8 cellular contexts compared by ENCODE assay signal in genomic region chr12:6567112-6567680, GRCh38. TPM values are rescaled to one million over a fixed set of nuclear protein-coding genes. Genes with fewer than 3 reads are reported as not detected.
DNase-seq lines count a peak whose midpoint lies in the region; ATAC-seq and TF ChIP-seq lines count a peak whose summit lies in the region.

No MANE protein-coding gene starts in this region.

- WGBS in thyroid gland, 2 donors, result 45 to 48% methylated on average over 9 of the region's 9 CpGs

- ATAC-seq in GM18907 (IDR thresholded peaks at IDR 0.05; ENCODE audit: unreplicated experiment), result no peak
- ATAC-seq in GM21367 (IDR thresholded peaks at IDR 0.05; ENCODE audit: unreplicated experiment), result no peak

- H3K36me3 ChIP-seq in thyroid gland, result peaks cover 33 to 40% of the 10 kb centered on the region in 2 donors

- TF ChIP-seq CTCF in thyroid gland (IDR thresholded peaks at IDR 0.05), result no peak

- TF ChIP-seq POLR2A in thyroid gland (IDR thresholded peaks at IDR 0.05), result no peak

- intact Hi-C loops in activated CD4-positive, alpha-beta memory T cell treated with anti-CD3 and anti-CD28 coated beads for 36 hours (cut with micrococcal nuclease), result loop anchor here (1.0 kb wide), 1 partner anchor 122 kb away; the partner anchor contains the start of gene ZNF384
- intact Hi-C loops in thyroid gland (cut with DNase I), result loop anchor here (5.0 kb wide), 1 partner anchor 35 kb away; no protein-coding TSS in a partner anchor

- H3K4me1 ChIP-seq in thyroid gland, result peaks cover 10 to 15% of the 10 kb centered on the region in 2 donors

- H3K9me3 ChIP-seq in iPS-18c (ENCODE audit: control insufficient read depth, insufficient read depth, low read length) (peaks cover 3% of the 10 kb centered on the region), thyroid gland (no peaks in the 10 kb centered on the region)

- peak overlapping the region; percentile 100 for H3K4me3 Mint-ChIP-seq in activated CD4-positive, alpha-beta T cell treated with anti-CD3 and anti-CD28 coated beads, Interleukin-2, amount 10 ng/mL, durations not matched to agents 7 days and 5 days
- peak overlapping the region; percentile 94 for H3K4me3 Mint-ChIP-seq in activated CD4-positive, alpha-beta memory T cell treated with anti-CD3 and anti-CD28 coated beads for 36 hours

- H3K27ac ChIP-seq in thyroid gland, result peak overlapping the region in 1 of 3 donors; percentile 72

- H3K27me3 Mint-ChIP-seq in activated CD4-positive, alpha-beta T cell treated with anti-CD3 and anti-CD28 coated beads, Interleukin-2, amount 10 ng/mL, durations not matched to agents 7 days and 5 days, result no peaks in the 10 kb centered on the region
- no peaks in the 10 kb centered on the region for H3K27me3 Mint-ChIP-seq in activated CD4-positive, alpha-beta memory T cell treated with anti-CD3 and anti-CD28 coated beads for 36 hours

- no peaks in the 10 kb centered on the region for H3K27me3 ChIP-seq in thyroid gland

- no peaks in the 10 kb centered on the region for H3K9me3 Mint-ChIP-seq in activated CD4-positive, alpha-beta T cell treated with anti-CD3 and anti-CD28 coated beads, Interleukin-2, amount 10 ng/mL, durations not matched to agents 7 days and 5 days
- H3K9me3 Mint-ChIP-seq in activated CD4-positive, alpha-beta memory T cell treated with anti-CD3 and anti-CD28 coated beads for 36 hours, result no peaks in the 10 kb centered on the region

- H3K36me3 Mint-ChIP-seq in activated CD4-positive, alpha-beta T cell treated with anti-CD3 and anti-CD28 coated beads, Interleukin-2, amount 10 ng/mL, durations not matched to agents 7 days and 5 days (ENCODE audit: low read depth), result peaks cover 64% of the 10 kb centered on the region
- H3K36me3 Mint-ChIP-seq in activated CD4-positive, alpha-beta memory T cell treated with anti-CD3 and anti-CD28 coated beads for 36 hours, result peaks cover 63% of the 10 kb centered on the region

- H3K27ac Mint-ChIP-seq in activated CD4-positive, alpha-beta T cell treated with anti-CD3 and anti-CD28 coated beads, Interleukin-2, amount 10 ng/mL, durations not matched to agents 7 days and 5 days, result peak overlapping the region; percentile 99
- H3K27ac Mint-ChIP-seq in activated CD4-positive, alpha-beta memory T cell treated with anti-CD3 and anti-CD28 coated beads for 36 hours, result peak overlapping the region; percentile 87

- DNase-seq in activated CD4-positive, alpha-beta T cell treated with anti-CD3 and anti-CD28 coated beads, Interleukin-2, amount 10 ng/mL, durations not matched to agents 7 days and 5 days, result no peak
- DNase-seq in activated CD4-positive, alpha-beta T cell treated with anti-CD3 and anti-CD28 coated beads for 48 hours, result no peak
- DNase-seq in activated CD4-positive, alpha-beta memory T cell treated with anti-CD3 and anti-CD28 coated beads for 36 hours, result no peak
- DNase-seq in thyroid gland (no peak), AG08396 (ENCODE audit: low spot score) (no peak)

- H3K4me1 Mint-ChIP-seq in activated CD4-positive, alpha-beta T cell treated with anti-CD3 and anti-CD28 coated beads, Interleukin-2, amount 10 ng/mL, durations not matched to agents 7 days and 5 days, result peaks cover 53% of the 10 kb centered on the region
- peaks cover 59% of the 10 kb centered on the region for H3K4me1 Mint-ChIP-seq in activated CD4-positive, alpha-beta memory T cell treated with anti-CD3 and anti-CD28 coated beads for 36 hours (ENCODE audit: low read depth)

- POLR2A ChIA-PET in activated CD4-positive, alpha-beta T cell treated with anti-CD3 and anti-CD28 coated beads, Interleukin-2, amount 10 ng/mL, durations not matched to agents 7 days and 5 days (lab: Charles Lee), result no interaction called here
- POLR2A ChIA-PET in activated CD4-positive, alpha-beta memory T cell treated with anti-CD3 and anti-CD28 coated beads for 36 hours (lab: Charles Lee), result no interaction called here

- CTCF ChIA-PET in activated CD4-positive, alpha-beta T cell treated with anti-CD3 and anti-CD28 coated beads, Interleukin-2, amount 10 ng/mL, durations not matched to agents 7 days and 5 days (lab: Charles Lee), result interaction anchor here (1.0 to 5.3 kb wide), 4 partner anchors 13 to 305 kb away, joined by 3 to 34 read pairs (median 3); partner anchors contain the start of gene IFFO1
- CTCF ChIA-PET in activated CD4-positive, alpha-beta memory T cell treated with anti-CD3 and anti-CD28 coated beads for 36 hours (lab: Charles Lee), result interaction anchor here (0.7 to 1.5 kb wide), 4 partner anchors 9 to 144 kb away, joined by 3 to 4 read pairs (median 4); no protein-coding TSS in a partner anchor

- H3K4me3 ChIP-seq in iPS-18c (ENCODE audit: insufficient read depth, low read depth, low read length) (peak overlapping the region; percentile 97), thyroid gland (replicated peaks in 1 of 3) (peak overlapping the region in 2 of 3 donors; percentile 38 to 76)

RNA-seq across cellular contexts. Expression of gene NOP2, which starts 0.9 kb away (rescaled TPM):
- total RNA-seq in activated CD4-positive, alpha-beta T cell treated with anti-CD3 and anti-CD28 coated beads, Interleukin-2, amount 10 ng/mL, durations not matched to agents 7 days and 5 days, result 10 to 100 TPM; 74.1 to 76.4 TPM
- total RNA-seq in activated CD4-positive, alpha-beta memory T cell treated with anti-CD3 and anti-CD28 coated beads for 36 hours, result 10 to 100 TPM; 74.9 to 82.2 TPM
- 10 to 100 TPM; 23.0 to 50.8 (median 35.6) TPM for total RNA-seq in thyroid gland

RNA-seq across cellular contexts. Expression of gene IFFO1, which starts 11.4 kb away (rescaled TPM):
- total RNA-seq in activated CD4-positive, alpha-beta T cell treated with anti-CD3 and anti-CD28 coated beads, Interleukin-2, amount 10 ng/mL, durations not matched to agents 7 days and 5 days, result 10 to 100 TPM; 28.3 to 30.4 TPM
- total RNA-seq in activated CD4-positive, alpha-beta memory T cell treated with anti-CD3 and anti-CD28 coated beads for 36 hours, result 10 to 100 TPM; 10.9 to 12.4 TPM
- 10 to 100 TPM in 1 of 4 donors, 1 to 10 TPM in 3; 5.0 to 10.2 (median 7.5) TPM for total RNA-seq in thyroid gland

RNA-seq across cellular contexts. Expression of gene GAPDH, which starts 32.9 kb away (rescaled TPM):
- 1,000 to 10,000 TPM; 4,459 to 4,958 TPM for total RNA-seq in activated CD4-positive, alpha-beta T cell treated with anti-CD3 and anti-CD28 coated beads, Interleukin-2, amount 10 ng/mL, durations not matched to agents 7 days and 5 days
- total RNA-seq in activated CD4-positive, alpha-beta memory T cell treated with anti-CD3 and anti-CD28 coated beads for 36 hours, result 1,000 to 10,000 TPM; 5,823 to 5,836 TPM
- total RNA-seq in thyroid gland, result 1,000 to 10,000 TPM; 1,191 to 3,596 (median 1,852) TPM

RNA-seq across cellular contexts. Expression of gene CHD4, which starts 40.0 kb away (rescaled TPM):
- 100 to 1,000 TPM; 262 to 263 TPM for total RNA-seq in activated CD4-positive, alpha-beta T cell treated with anti-CD3 and anti-CD28 coated beads, Interleukin-2, amount 10 ng/mL, durations not matched to agents 7 days and 5 days
- total RNA-seq in activated CD4-positive, alpha-beta memory T cell treated with anti-CD3 and anti-CD28 coated beads for 36 hours, result 100 to 1,000 TPM; 302 to 305 TPM
- 100 to 1,000 TPM; 152 to 337 (median 263) TPM for total RNA-seq in thyroid gland
